ENCODE assay signal across 20 cellular contexts in genomic region chr2:227152093-227152766, GRCh38. TPM values are rescaled to one million over a fixed set of nuclear protein-coding genes. Genes with fewer than 3 reads are reported as not detected.
DNase-seq lines count a peak whose midpoint lies in the region; ATAC-seq and TF ChIP-seq lines count a peak whose summit lies in the region.
"Had no signal": no experiment of that assay in that cellular context is flagged by ENCODE, and none has a peak within 500 bp of the region (broad histone marks: within the 10 kb centered on the region; RNA-seq: fewer than 3 reads in every experiment).

No MANE protein-coding gene starts in this region.

- peak overlapping the region in 2 of 3 donors; percentile 52 to 63 for H3K27ac ChIP-seq in thyroid gland
- H3K27ac ChIP-seq: C4-2B, Peyer's patch had no signal

- WGBS in thyroid gland, 2 donors: 88 to 95% methylated on average over 2 of the region's 2 CpGs

- DNase-seq in Right ventricle myocardium inferior (ENCODE audit: missing footprints): no peak
- no peak for DNase-seq in left ventricle myocardium superior
- DNase-seq in fibroblast of mammary gland (ENCODE audit: low read depth): peak; percentile 75
- no peak for DNase-seq in thyroid gland
- DNase-seq in NCI-H748 (lab: John Stamatoyannopoulos, UW; ENCODE audit: unreplicated experiment): no peak
- no peak for DNase-seq in NCI-H446 (lab: John Stamatoyannopoulos, UW)
- DNase-seq: Caco-2, DMS53, GOT3, IMR-90, NCI-H1092, NCI-H1694, NCI-H2107, NCI-H446 treated with DMSO at 0.1 percent for 48 hours, NCI-H774, Peyer's patch, SIG-M5 had no signal

- H3K9me3 ChIP-seq in thyroid gland: no peaks in the 10 kb centered on the region
- H3K9me3 ChIP-seq: Peyer's patch had no signal

- ATAC-seq in Right ventricle myocardium inferior (peak; percentile 14), left ventricle myocardium superior (no peak), HG03280 (IDR thresholded peaks at IDR 0.05; ENCODE audit: unreplicated experiment) (peak; percentile 47), HG03135 (IDR thresholded peaks at IDR 0.05; ENCODE audit: unreplicated experiment) (no peak)

- intact Hi-C loops in Right ventricle myocardium inferior (cut with DNase I) (no loop called here), left ventricle myocardium superior (cut with micrococcal nuclease) (no loop called here), thyroid gland (cut with DNase I) (no loop called here)

- TF ChIP-seq CTCF in fibroblast of mammary gland (conservative IDR thresholded peaks at IDR 0.05; ENCODE audit: control insufficient read depth, insufficient read depth, low read depth, low read length) (no peak), thyroid gland (IDR thresholded peaks at IDR 0.05) (no peak)

- H3K36me3 ChIP-seq in thyroid gland: no peaks in the 10 kb centered on the region
- H3K36me3 ChIP-seq: Peyer's patch had no signal

- TF ChIP-seq POLR2A in thyroid gland (IDR thresholded peaks at IDR 0.05): no peak

- H3K4me3 ChIP-seq in fibroblast of mammary gland (ENCODE audit: control insufficient read depth, low read depth, low read length) (no peak overlapping the region), thyroid gland (replicated peaks in 1 of 3) (no peak overlapping the region)
- H3K4me3 ChIP-seq: Peyer's patch had no signal

- no peaks in the 10 kb centered on the region for H3K27me3 ChIP-seq in thyroid gland
- H3K27me3 ChIP-seq: Peyer's patch had no signal

- peaks cover 25 to 26% of the 10 kb centered on the region in 2 donors for H3K4me1 ChIP-seq in thyroid gland

RNA-seq across cellular contexts. Expression of gene COL4A4, which starts 11.8 kb away (rescaled TPM):
- total RNA-seq in Right ventricle myocardium inferior (13.6 TPM), left ventricle myocardium superior (9.8 TPM), thyroid gland (10 to 100 TPM; 16.5 to 41.7 (median 34.2) TPM)
- total RNA-seq: IMR-90 had no signal

RNA-seq across cellular contexts. Expression of gene COL4A3, which starts 12.2 kb away (rescaled TPM):
- 5.5 TPM for total RNA-seq in Right ventricle myocardium inferior
- 4.5 TPM for total RNA-seq in left ventricle myocardium superior
- total RNA-seq in thyroid gland: 10 to 100 TPM; 59.7 to 86.5 (median 66.9) TPM
- total RNA-seq: IMR-90 had no signal

Comparison
In these comparisons a context has a peak if more than half of its experiments do, and no peak if none do; other contexts are left out.
1. ATAC-seq: peak in Right ventricle myocardium inferior (single experiment) and HG03280 (single experiment); none in left ventricle myocardium superior (single experiment) and HG03135 (single experiment).